21 cellular contexts compared by ENCODE assay signal in genomic region chr20:58637466-58638198, GRCh38. TPM values are rescaled to one million over a fixed set of nuclear protein-coding genes. Genes with fewer than 3 reads are reported as not detected.
DNase-seq lines count a peak whose midpoint lies in the region; ATAC-seq, FAIRE-seq and TF ChIP-seq lines count a peak whose summit lies in the region.
"Had no signal": no experiment of that assay in that cellular context is flagged by ENCODE, and none has a peak within 500 bp of the region (broad histone marks: within the 10 kb centered on the region; RNA-seq: fewer than 3 reads in every experiment).

No MANE protein-coding gene starts in this region.

- no peaks in the 10 kb centered on the region for H3K9me3 ChIP-seq in IMR-90 (ENCODE audit: control insufficient read depth, insufficient read depth, low read length)
- no peaks in the 10 kb centered on the region for H3K9me3 ChIP-seq in kidney (ENCODE audit: control insufficient read depth in 1 of 2, low read length in 2 of 2)
- no peaks in the 10 kb centered on the region for H3K9me3 ChIP-seq in sigmoid colon
- H3K9me3 ChIP-seq: MG63 had no signal

- H3K4me3 ChIP-seq in IMR-90 (ENCODE audit: insufficient read depth, low read depth, low read length): no peak overlapping the region
- H3K4me3 ChIP-seq in kidney (ENCODE audit: low read length in 2 of 2): no peak overlapping the region
- H3K4me3 ChIP-seq in sigmoid colon: no peak overlapping the region
- H3K4me3 ChIP-seq: GM23248, MG63 had no signal

- H3K4me1 ChIP-seq in IMR-90 (ENCODE audit: control insufficient read depth, insufficient read depth, low read length) (peaks cover 17% of the 10 kb centered on the region), kidney (ENCODE audit: control insufficient read depth in 1 of 2, insufficient read depth in 1 of 2, low read depth in 1 of 2, low read length in 2 of 2) (no peaks in the 10 kb centered on the region), sigmoid colon (peaks cover 0 to 16% (median 15%) of the 10 kb centered on the region in 4 donors)

- no peak for FAIRE-seq in kidney (lab: Jason Lieb, UNC)

- no peak overlapping the region for H2BK5ac ChIP-seq in IMR-90 (ENCODE audit: low read depth, low read length, poor library complexity, severe bottlenecking)

- no peaks in the 10 kb centered on the region; a peak in 1 of 4 replicates for H3K79me1 ChIP-seq in IMR-90 (ENCODE audit: low read depth in 1 of 2, low read length in 2 of 2)

- H3K36me3 ChIP-seq in IMR-90 (ENCODE audit: control insufficient read depth, insufficient read depth, low read length) (no peaks in the 10 kb centered on the region), kidney (ENCODE audit: control insufficient read depth in 1 of 2, insufficient read depth in 2 of 2, low read length in 2 of 2) (no peaks in the 10 kb centered on the region), sigmoid colon (no peaks in the 10 kb centered on the region)
- H3K36me3 ChIP-seq: MG63 had no signal

- no peak overlapping the region for H3K23ac ChIP-seq in IMR-90 (ENCODE audit: low read depth, low read length)

- H3K27me3 ChIP-seq in IMR-90 (ENCODE audit: control insufficient read depth, insufficient read depth, low read length) (no peaks in the 10 kb centered on the region), sigmoid colon (no peaks in the 10 kb centered on the region)
- H3K27me3 ChIP-seq: MG63 had no signal

- H4K5ac ChIP-seq in IMR-90 (ENCODE audit: low read depth, low read length): no peak overlapping the region

- TF ChIP-seq RAD21 in IMR-90 (IDR thresholded peaks at IDR 0.05; ENCODE audit: low read length): no peak

- no peak overlapping the region for H2AK9ac ChIP-seq in IMR-90 (replicated peaks; ENCODE audit: low read depth, low read length, poor library complexity)

- H3K14ac ChIP-seq in IMR-90 (replicated peaks; ENCODE audit: low read depth, low read length): no peak overlapping the region

- ATAC-seq in IMR-90 (ENCODE audit: low read depth) (no peak), HG03460 (IDR thresholded peaks at IDR 0.05; ENCODE audit: unreplicated experiment) (no peak), HG03280 (IDR thresholded peaks at IDR 0.05; ENCODE audit: unreplicated experiment) (no peak)

- H2BK15ac ChIP-seq in IMR-90 (ENCODE audit: low read depth, low read length): no peak overlapping the region

- TF ChIP-seq POLR2A in IMR-90 (IDR thresholded peaks at IDR 0.05; ENCODE audit: low read depth, low read length) (no peak), sigmoid colon (IDR thresholded peaks at IDR 0.05) (no peak)

- no peak overlapping the region for H2AK5ac ChIP-seq in IMR-90 (ENCODE audit: low read depth, low read length)

- POLR2A ChIA-PET in IMR-90 (lab: Charles Lee; ENCODE audit: unreplicated experiment): no interaction called here

- H3K56ac ChIP-seq in IMR-90 (ENCODE audit: extremely low read depth, insufficient read depth, low read length): no peak overlapping the region

- H3K27ac ChIP-seq in IMR-90 (ENCODE audit: insufficient read depth, low read length) (no peak overlapping the region), kidney (ENCODE audit: low read depth in 2 of 2, low read length in 2 of 2) (no peak overlapping the region), sigmoid colon (no peak overlapping the region)
- H3K27ac ChIP-seq: 22Rv1, GM23248 had no signal

- dilution Hi-C loops in IMR-90 (cut with HindIII; ENCODE audit: low sequenced_read_pairs, unreplicated experiment): no loop called here

- WGBS in IMR-90 (ENCODE audit: extremely low coverage in 2 of 2, insufficient read length in 1 of 2), 2 experiments: 96% methylated on average over 5 of the region's 24 CpGs; no CpG with 5 or more reads in 1 of the 2 experiments
- WGBS in sigmoid colon, 2 donors: 88 to 91% methylated on average over 24 of the region's 24 CpGs

- CTCF ChIA-PET in IMR-90 (lab: Yijun Ruan, JAX): interaction anchor here (0.9 kb wide), 1 partner anchor 16 kb away, joined by 3 read pairs; no protein-coding TSS in a partner anchor

- no peak overlapping the region for H3K4ac ChIP-seq in IMR-90 (ENCODE audit: low read depth, low read length)

- BruUV-seq in IMR-90 (replicated peaks; lab: Mats Ljungman, UMichigan): no TSS peak

- peaks cover 4% of the 10 kb centered on the region; the same call in 1 of the 2 replicates for H3K9me1 ChIP-seq in IMR-90 (ENCODE audit: insufficient read depth, low read length)

- TF ChIP-seq CTCF in IMR-90 (conservative IDR thresholded peaks at IDR 0.05; ENCODE audit: low read depth, low read length): no peak
- no peak for TF ChIP-seq CTCF in kidney (IDR thresholded peaks at IDR 0.05; ENCODE audit: borderline replicate concordance, extremely low read depth, insufficient read depth)
- TF ChIP-seq CTCF in sigmoid colon (IDR thresholded peaks at IDR 0.05): no peak

- no peak overlapping the region for H2BK120ac ChIP-seq in IMR-90 (ENCODE audit: low read depth, low read length)

- peak; percentile 51 for DNase-seq in activated effector memory CD4-positive, alpha-beta T cell treated with anti-CD3 and anti-CD28 coated beads, Interleukin-2, amount 50 U/mL, for 16 hours
- no peak for DNase-seq in activated effector memory CD4-positive, alpha-beta T cell treated with Interleukin-2 at 50 U/mL for 16 hours
- DNase-seq in IMR-90 (no peak), kidney (peak; percentile 43), sigmoid colon (peak; percentile 59), ACHN (no peak)
- DNase-seq: DMS 273 treated with DMSO at 0.1 percent for 48 hours, GDM1, GM23248, Karpas-422, MG63, NCI-H1048, NCI-H1436, NCI-H1930, NCI-H226, NCI-H524, OCI-M1, SHP77 treated with DMSO at 0.1 percent for 48 hours had no signal

- no peaks in the 10 kb centered on the region for H4K20me1 ChIP-seq in IMR-90 (ENCODE audit: insufficient read depth, low read length)

- no peak overlapping the region for H4K8ac ChIP-seq in IMR-90 (ENCODE audit: low read depth in 2 of 2, low read length in 2 of 2)

- in situ Hi-C loops in IMR-90 (cut with MboI; ENCODE audit: low sequenced_read_pairs): no loop called here
- in situ Hi-C loops in ACHN (cut with HindIII; ENCODE audit: low pct_ligation_motif_present, low pct_unique_long_range_greater_than_20kb, low sequenced_read_pairs): no loop called here

- H3K18ac ChIP-seq in IMR-90 (ENCODE audit: low read depth, low read length): no peak overlapping the region

- intact Hi-C loops in IMR-90 (cut with micrococcal nuclease) (loop anchor here (5.0 kb wide), 1 partner anchor 125 kb away; no protein-coding TSS in a partner anchor), kidney (cut with DNase I) (no loop called here), sigmoid colon (cut with DNase I) (no loop called here)

- H3K9ac ChIP-seq in IMR-90 (ENCODE audit: low read depth, low read length) (no peak overlapping the region), kidney (ENCODE audit: low read length in 2 of 2) (no peak overlapping the region)
- H3K9ac ChIP-seq: GM23248 had no signal

- peak overlapping the region; percentile 20; the same call in 1 of the 2 replicates for H4K91ac ChIP-seq in IMR-90 (ENCODE audit: insufficient read depth, low read depth, low read length)

- no peak overlapping the region for H2BK20ac ChIP-seq in IMR-90 (ENCODE audit: low read depth, low read length)

- no peak for TF ChIP-seq EP300 in sigmoid colon (IDR thresholded peaks at IDR 0.05)

- no peak overlapping the region for H2AFZ ChIP-seq in IMR-90 (replicated peaks; ENCODE audit: low read length, poor library complexity)
- H2AFZ ChIP-seq: GM23248 had no signal

- no peak overlapping the region for H3K4me2 ChIP-seq in IMR-90 (ENCODE audit: low read depth, low read length)

TF ChIP-seq in IMR-90, 13 proteins besides CTCF, POLR2A, EP300 and RAD21:
- TF ChIP-seq, protein P1, sequence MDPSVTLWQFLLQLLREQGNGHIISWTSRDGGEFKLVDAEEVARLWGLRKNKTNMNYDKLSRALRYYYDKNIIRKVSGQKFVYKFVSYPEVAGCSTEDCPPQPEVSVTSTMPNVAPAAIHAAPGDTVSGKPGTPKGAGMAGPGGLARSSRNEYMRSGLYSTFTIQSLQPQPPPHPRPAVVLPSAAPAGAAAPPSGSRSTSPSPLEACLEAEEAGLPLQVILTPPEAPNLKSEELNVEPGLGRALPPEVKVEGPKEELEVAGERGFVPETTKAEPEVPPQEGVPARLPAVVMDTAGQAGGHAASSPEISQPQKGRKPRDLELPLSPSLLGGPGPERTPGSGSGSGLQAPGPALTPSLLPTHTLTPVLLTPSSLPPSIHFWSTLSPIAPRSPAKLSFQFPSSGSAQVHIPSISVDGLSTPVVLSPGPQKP (IDR thresholded peaks at IDR 0.05; ENCODE audit: borderline replicate concordance, low read depth, low read length): no peak
- TF ChIP-seq MXI1 (IDR thresholded peaks at IDR 0.05; ENCODE audit: borderline replicate concordance, low read depth, low read length) (no peak), RCOR1 (IDR thresholded peaks at IDR 0.05; ENCODE audit: insufficient replicate concordance, low read length) (no peak), MAFK (IDR thresholded peaks at IDR 0.05; ENCODE audit: low read depth, low read length) (no peak), NFE2L2 (IDR thresholded peaks at IDR 0.05; ENCODE audit: low read depth, low read length) (no peak)
- TF ChIP-seq, protein P2, sequence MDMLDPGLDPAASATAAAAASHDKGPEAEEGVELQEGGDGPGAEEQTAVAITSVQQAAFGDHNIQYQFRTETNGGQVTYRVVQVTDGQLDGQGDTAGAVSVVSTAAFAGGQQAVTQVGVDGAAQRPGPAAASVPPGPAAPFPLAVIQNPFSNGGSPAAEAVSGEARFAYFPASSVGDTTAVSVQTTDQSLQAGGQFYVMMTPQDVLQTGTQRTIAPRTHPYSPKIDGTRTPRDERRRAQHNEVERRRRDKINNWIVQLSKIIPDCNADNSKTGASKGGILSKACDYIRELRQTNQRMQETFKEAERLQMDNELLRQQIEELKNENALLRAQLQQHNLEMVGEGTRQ (IDR thresholded peaks at IDR 0.05; ENCODE audit: low read depth, low read length): no peak

RNA-seq across cellular contexts. Expression of gene STX16, which starts 13.5 kb away (rescaled TPM):
- total RNA-seq in IMR-90 (2012; rRNA removed): 26.9 and 29.4 TPM in 2 replicates
- polyA plus RNA-seq in IMR-90 (2012; rRNA removed): 48.5 and 58.2 TPM in 2 replicates
- polyA plus RNA-seq in IMR-90 (2012; cell fraction: cytosol; rRNA removed): 17.4 and 21.0 TPM in 2 replicates
- polyA plus RNA-seq in IMR-90 (2012; cell fraction: nucleus; rRNA removed; ENCODE audit: low replicate concordance): 118 and 306 TPM in 2 replicates
- total RNA-seq in kidney: 60.7 TPM
- polyA plus RNA-seq in kidney (ENCODE audit: insufficient read depth, low read depth, low replicate concordance): 20.6 TPM
- total RNA-seq in sigmoid colon: 100 to 1,000 TPM in 1 of 4 donors, 10 to 100 TPM in 3; 42.8 to 126 (median 57.1) TPM
- 10 to 100 TPM; 14.6 to 43.8 (median 15.6) TPM for polyA plus RNA-seq in sigmoid colon

RNA-seq across cellular contexts. Expression of gene NPEPL1, which starts 55.0 kb away (rescaled TPM):
- 6.3 and 7.2 TPM in 2 replicates for total RNA-seq in IMR-90 (2012; rRNA removed)
- 10.4 and 10.7 TPM in 2 replicates for polyA plus RNA-seq in IMR-90 (2012; rRNA removed)
- polyA plus RNA-seq in IMR-90 (2012; cell fraction: cytosol; rRNA removed): 7.4 and 8.5 TPM in 2 replicates
- 61.8 and 109 TPM in 2 replicates for polyA plus RNA-seq in IMR-90 (2012; cell fraction: nucleus; rRNA removed; ENCODE audit: low replicate concordance)
- total RNA-seq in kidney: 60.2 TPM
- polyA plus RNA-seq in kidney (ENCODE audit: insufficient read depth, low read depth, low replicate concordance): 39.7 TPM
- total RNA-seq in sigmoid colon: 10 to 100 TPM; 22.9 to 65.1 (median 46.0) TPM
- polyA plus RNA-seq in sigmoid colon: 10 to 100 TPM; 10.6 to 26.5 (median 16.8) TPM

Comparison
In these comparisons a context has a peak if more than half of its experiments do, and no peak if none do; other contexts are left out.
1. DNase-seq: peak in activated effector memory CD4-positive, alpha-beta T cell treated with anti-CD3 and anti-CD28 coated beads, Interleukin-2, amount 50 U/mL, for 16 hours (single experiment), kidney (single experiment) and sigmoid colon (single experiment); none in activated effector memory CD4-positive, alpha-beta T cell treated with Interleukin-2 at 50 U/mL for 16 hours (single experiment), IMR-90 (single experiment) and ACHN (single experiment).